In the genomic region with DNA sequence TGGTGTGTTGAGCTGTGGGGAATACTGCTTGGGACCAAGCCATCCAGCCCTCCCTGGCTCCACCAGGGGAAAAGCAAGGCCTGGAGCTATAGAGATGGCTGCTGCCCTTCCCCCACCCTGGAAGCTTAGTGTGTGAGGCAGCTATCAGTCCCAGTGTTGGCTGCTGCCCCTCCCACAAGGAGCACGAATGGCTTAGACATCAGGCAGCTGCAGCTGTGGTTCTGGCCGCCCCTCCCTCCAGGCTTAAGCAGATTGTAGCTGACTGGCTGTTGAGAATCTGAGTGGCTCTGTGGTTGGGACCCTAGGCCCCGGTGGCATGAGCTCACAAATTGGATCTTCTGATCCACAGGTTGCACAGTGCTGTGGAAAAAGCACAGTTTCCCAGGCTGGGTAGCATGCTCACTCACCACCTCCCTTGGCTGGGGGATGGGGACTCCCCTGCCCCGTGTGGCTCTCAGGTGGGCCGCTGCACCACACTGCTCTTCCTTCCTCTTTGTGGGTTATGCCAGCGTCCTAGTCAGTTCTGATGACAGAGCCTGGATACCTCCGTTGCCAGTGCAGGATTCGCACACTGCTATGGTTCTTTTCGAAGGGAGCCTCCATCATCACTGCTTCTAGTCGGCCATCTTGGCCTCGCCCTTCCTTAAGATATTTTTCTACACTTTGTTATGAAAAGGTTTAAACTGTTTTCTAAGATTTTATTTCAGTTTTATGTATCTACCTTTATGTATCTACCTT, we compare ENCODE assay signal across 1 cellular context.
TF ChIP-seq lines count a peak whose summit lies in the region.

No MANE protein-coding gene starts in this region.

TF ChIP-seq in IMR-90, 13 proteins besides CTCF, POLR2A, EP300 and RAD21 (continued from another document):
- TF ChIP-seq MXI1 (IDR thresholded peaks at IDR 0.05; ENCODE audit: borderline replicate concordance, low read depth, low read length) (no peak), RFX5 (IDR thresholded peaks at IDR 0.05; ENCODE audit: low read depth, low read length) (no peak), CHD1 (IDR thresholded peaks at IDR 0.05; ENCODE audit: low read depth, low read length) (no peak), SMC3 (IDR thresholded peaks at IDR 0.05; ENCODE audit: low read depth, low read length) (no peak), CEBPB (IDR thresholded peaks at IDR 0.05; ENCODE audit: low read depth, low read length) (no peak), MAZ (IDR thresholded peaks at IDR 0.05; ENCODE audit: borderline replicate concordance, low read depth, low read length) (no peak), FOS (IDR thresholded peaks at IDR 0.05; ENCODE audit: low read depth, low read length) (no peak), MAFK (IDR thresholded peaks at IDR 0.05; ENCODE audit: low read depth, low read length) (no peak)
